18 cellular contexts compared by ENCODE assay signal in genomic region chr20:36820073-36820472, GRCh38. TPM values are rescaled to one million over a fixed set of nuclear protein-coding genes. Genes with fewer than 3 reads are reported as not detected.
DNase-seq lines count a peak whose midpoint lies in the region; ATAC-seq and TF ChIP-seq lines count a peak whose summit lies in the region.
"Had no signal": no experiment of that assay in that cellular context is flagged by ENCODE, and none has a peak within 500 bp of the region (broad histone marks: within the 10 kb centered on the region; RNA-seq: fewer than 3 reads in every experiment).

No MANE protein-coding gene starts in this region.

- H3K79me2 ChIP-seq in osteoblast (ENCODE audit: insufficient read depth, low read length), result peaks cover 28% of the 10 kb centered on the region

- no peak for DNase-seq in left ventricle myocardium inferior
- DNase-seq in right atrium auricular region (ENCODE audit: low spot score), result no peak
- DNase-seq in esophagus muscularis mucosa (ENCODE audit: extremely low spot score), result no peak
- peak; percentile 30 for DNase-seq in osteoblast (ENCODE audit: insufficient read length, low spot score, missing footprints)
- DNase-seq in HEK293T (ENCODE audit: extremely low spot score), result no peak
- no peak for DNase-seq in NCI-H524 treated with DMSO at 0.1 percent for 48 hours (lab: John Stamatoyannopoulos, UW)
- DNase-seq: activated CD4-positive, alpha-beta T cell treated with anti-CD3 and anti-CD28 coated beads, Interleukin-2, amount 50 U/mL, for 4 hours; activated naive CD8-positive, alpha-beta T cell treated with anti-CD3 and anti-CD28 coated beads for 36 hours; activated T-cell treated with anti-CD3 and anti-CD28 coated beads, Interleukin-2, amount 50 U/mL, for 1 hour; CD4-positive, alpha-beta T cell; PC-9; psoas muscle had no signal

- peak overlapping the region; percentile 60 for H3K27ac ChIP-seq in left ventricle myocardium inferior (replicated peaks)
- peak overlapping the region in 1 of 2 donors; percentile 4 for H3K27ac ChIP-seq in right atrium auricular region
- peak overlapping the region; percentile 65 to 77 (median 76) for H3K27ac ChIP-seq in esophagus muscularis mucosa (replicated peaks in 1 of 4)
- no peak overlapping the region for H3K27ac ChIP-seq in osteoblast (ENCODE audit: low read depth, low read length)
- H3K27ac ChIP-seq: PC-9, psoas muscle had no signal

- no peak overlapping the region for H2AFZ ChIP-seq in osteoblast (ENCODE audit: low read length)
- H2AFZ ChIP-seq: PC-9 had no signal

- no peak for TF ChIP-seq POLR2A in esophagus muscularis mucosa (IDR thresholded peaks at IDR 0.05; ENCODE audit: low read depth)

- no peak for TF ChIP-seq EP300 in esophagus muscularis mucosa (IDR thresholded peaks at IDR 0.05)

- no peak for TF ChIP-seq CTCF in left ventricle myocardium inferior (IDR thresholded peaks at IDR 0.05; ENCODE audit: borderline replicate concordance)
- TF ChIP-seq CTCF in right atrium auricular region (IDR thresholded peaks at IDR 0.05), result no peak
- TF ChIP-seq CTCF in esophagus muscularis mucosa (IDR thresholded peaks at IDR 0.05), result no peak
- no peak for TF ChIP-seq CTCF in osteoblast (IDR thresholded peaks at IDR 0.05; ENCODE audit: extremely low read depth, low read depth, low read length)

- H3K4me1 ChIP-seq in left ventricle myocardium inferior (peaks cover 52% of the 10 kb centered on the region), right atrium auricular region (peaks cover 0 to 30% of the 10 kb centered on the region in 2 donors), esophagus muscularis mucosa (peaks cover 44 to 64% (median 59%) of the 10 kb centered on the region in 4 donors), osteoblast (ENCODE audit: insufficient read depth, low read length) (peaks cover 5% of the 10 kb centered on the region)

- H3K27me3 ChIP-seq in left ventricle myocardium inferior (ENCODE audit: low read depth) (no peaks in the 10 kb centered on the region), right atrium auricular region (no peaks in the 10 kb centered on the region), esophagus muscularis mucosa (no peaks in the 10 kb centered on the region), osteoblast (ENCODE audit: insufficient read depth, low read length) (no peaks in the 10 kb centered on the region)

- 80% methylated on average over 1 of the region's 1 CpG for WGBS in esophagus muscularis mucosa

- ATAC-seq in HG02938 (IDR thresholded peaks at IDR 0.05; ENCODE audit: unreplicated experiment), result no peak
- no peak for ATAC-seq in HG02852 (IDR thresholded peaks at IDR 0.05; ENCODE audit: unreplicated experiment)
- ATAC-seq: psoas muscle had no signal

- H3K4me2 ChIP-seq in osteoblast (ENCODE audit: insufficient read depth, low read length), result no peak overlapping the region
- H3K4me2 ChIP-seq: PC-9 had no signal

- intact Hi-C loops in left ventricle myocardium inferior (cut with micrococcal nuclease), result no loop called here
- intact Hi-C loops in esophagus muscularis mucosa (cut with DNase I), result no loop called here

- no peak overlapping the region for H3K4me3 ChIP-seq in left ventricle myocardium inferior
- no peak overlapping the region for H3K4me3 ChIP-seq in right atrium auricular region
- no peak overlapping the region for H3K4me3 ChIP-seq in esophagus muscularis mucosa
- H3K4me3 ChIP-seq in osteoblast (ENCODE audit: insufficient read depth, low read length), result no peak overlapping the region
- H3K4me3 ChIP-seq: PC-9, psoas muscle had no signal

- H3K36me3 ChIP-seq in left ventricle myocardium inferior (peaks cover 48% of the 10 kb centered on the region), right atrium auricular region (peaks cover 35% of the 10 kb centered on the region), esophagus muscularis mucosa (peaks cover 16 to 48% (median 37%) of the 10 kb centered on the region in 4 donors), osteoblast (ENCODE audit: insufficient read depth, low read length) (peaks cover 63% of the 10 kb centered on the region)

- POLR2A ChIA-PET in HEK293T (lab: Yijun Ruan, JAX), result interaction anchor here (1.1 kb wide), 1 partner anchor 15 kb away, joined by 4 read pairs; no protein-coding TSS in a partner anchor

- CTCF ChIA-PET in HEK293T (lab: Yijun Ruan, JAX), result interaction anchor here (1.9 kb wide), 1 partner anchor 11 kb away, joined by 12 read pairs; no protein-coding TSS in a partner anchor

- H3K9me3 ChIP-seq in left ventricle myocardium inferior (replicated peaks) (no peaks in the 10 kb centered on the region), right atrium auricular region (no peaks in the 10 kb centered on the region), esophagus muscularis mucosa (no peaks in the 10 kb centered on the region), osteoblast (ENCODE audit: low read depth, low read length) (no peaks in the 10 kb centered on the region)
- H3K9me3 ChIP-seq: psoas muscle had no signal

- H4K20me1 ChIP-seq in osteoblast (ENCODE audit: insufficient read depth, low read length), result no peaks in the 10 kb centered on the region

TF ChIP-seq in HEK293T, 16 proteins besides CTCF, POLR2A, EP300 and RAD21:
- TF ChIP-seq ZNF384 (IDR thresholded peaks at IDR 0.05) (no peak), L3MBTL2 (conservative IDR thresholded peaks at IDR 0.05) (no peak), FOXA1 (IDR thresholded peaks at IDR 0.05) (no peak), FOXM1 (IDR thresholded peaks at IDR 0.05; ENCODE audit: borderline replicate concordance) (no peak), SP1 (IDR thresholded peaks at IDR 0.05) (no peak), NFRKB (IDR thresholded peaks at IDR 0.05) (no peak), FOXK2 (IDR thresholded peaks at IDR 0.05) (no peak), TARDBP (IDR thresholded peaks at IDR 0.05) (no peak), ELF4 (IDR thresholded peaks at IDR 0.05) (no peak), HDGF (IDR thresholded peaks at IDR 0.05; ENCODE audit: borderline replicate concordance) (no peak), SUZ12 (IDR thresholded peaks at IDR 0.05) (no peak), ARNT (IDR thresholded peaks at IDR 0.05) (no peak), LEF1 (IDR thresholded peaks at IDR 0.05; ENCODE audit: borderline replicate concordance) (no peak), CTBP1 (IDR thresholded peaks at IDR 0.05; ENCODE audit: borderline replicate concordance) (no peak), BHLHE40 (IDR thresholded peaks at IDR 0.05; ENCODE audit: borderline replicate concordance) (no peak)
- TF ChIP-seq, protein P1, sequence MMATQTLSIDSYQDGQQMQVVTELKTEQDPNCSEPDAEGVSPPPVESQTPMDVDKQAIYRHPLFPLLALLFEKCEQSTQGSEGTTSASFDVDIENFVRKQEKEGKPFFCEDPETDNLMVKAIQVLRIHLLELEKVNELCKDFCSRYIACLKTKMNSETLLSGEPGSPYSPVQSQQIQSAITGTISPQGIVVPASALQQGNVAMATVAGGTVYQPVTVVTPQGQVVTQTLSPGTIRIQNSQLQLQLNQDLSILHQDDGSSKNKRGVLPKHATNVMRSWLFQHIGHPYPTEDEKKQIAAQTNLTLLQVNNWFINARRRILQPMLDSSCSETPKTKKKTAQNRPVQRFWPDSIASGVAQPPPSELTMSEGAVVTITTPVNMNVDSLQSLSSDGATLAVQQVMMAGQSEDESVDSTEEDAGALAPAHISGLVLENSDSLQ (IDR thresholded peaks at IDR 0.05), result no peak

RNA-seq across cellular contexts. Expression of gene DSN1, which starts 46.5 kb away (rescaled TPM):
- 4.8 TPM for total RNA-seq in left ventricle myocardium inferior
- 1 to 10 TPM; 3.1 to 6.3 TPM for total RNA-seq in right atrium auricular region
- 1 to 10 TPM; 5.1 to 7.5 (median 6.3) TPM for total RNA-seq in esophagus muscularis mucosa
- 8.0 and 9.7 TPM in 2 replicates for total RNA-seq in osteoblast

RNA-seq across cellular contexts. Expression of gene TLDC2, which starts 55.9 kb away (rescaled TPM):
- total RNA-seq in left ventricle myocardium inferior (not detected), right atrium auricular region (under 1 TPM in 1 of 2 donors, not detected in 1; 0.30 TPM), esophagus muscularis mucosa (under 1 TPM in 3 of 4 donors, not detected in 1; 0.34 to 0.66 (median 0.42) TPM), osteoblast (not detected in 2 replicates)
- total RNA-seq: A673; activated naive CD8-positive, alpha-beta T cell treated with anti-CD3 and anti-CD28 coated beads for 36 hours; CD4-positive, alpha-beta T cell; endothelial cell of umbilical vein; M059J; PC-9; temporal lobe had no signal
